ENCODE assay signal across 10 cellular contexts in genomic region chr7:50664461-50664922, GRCh38.
DNase-seq lines count a peak whose midpoint lies in the region; ATAC-seq, FAIRE-seq and TF ChIP-seq lines count a peak whose summit lies in the region.
"Had no signal": no experiment of that assay in that cellular context is flagged by ENCODE, and none has a peak within 500 bp of the region (broad histone marks: within the 10 kb centered on the region; RNA-seq: fewer than 3 reads in every experiment).

No MANE protein-coding gene starts in this region.

- TF ChIP-seq CTCF in IMR-90 (conservative IDR thresholded peaks at IDR 0.05; ENCODE audit: low read depth, low read length) (no peak), bronchial epithelial cell (IDR thresholded peaks at IDR 0.05; ENCODE audit: insufficient read depth, low read length, severe bottlenecking) (no peak), CD14-positive monocyte (IDR thresholded peaks at IDR 0.05) (no peak), stomach (IDR thresholded peaks at IDR 0.05) (no peak)

- peaks cover 59% of the 10 kb centered on the region for H4K20me1 ChIP-seq in IMR-90 (ENCODE audit: insufficient read depth, low read length)

- H3K4ac ChIP-seq in IMR-90 (ENCODE audit: low read depth, low read length), result no peak overlapping the region

- TF ChIP-seq POLR2A in IMR-90 (IDR thresholded peaks at IDR 0.05; ENCODE audit: low read depth, low read length) (no peak), stomach (IDR thresholded peaks at IDR 0.05) (no peak)

- no peak overlapping the region for H2AFZ ChIP-seq in IMR-90 (replicated peaks; ENCODE audit: low read length, poor library complexity)

- no peak overlapping the region for H3K18ac ChIP-seq in IMR-90 (ENCODE audit: low read depth, low read length)

- H3K4me1 Mint-ChIP-seq in CD14-positive monocyte, result peaks cover 59% of the 10 kb centered on the region

- no peak overlapping the region for H4K8ac ChIP-seq in IMR-90 (ENCODE audit: low read depth in 2 of 2, low read length in 2 of 2)

- H3K4me1 ChIP-seq in IMR-90 (ENCODE audit: control insufficient read depth, insufficient read depth, low read length) (peaks cover 6% of the 10 kb centered on the region), stomach (peaks cover 19 to 82% (median 59%) of the 10 kb centered on the region in 4 donors)

- TF ChIP-seq EP300 in stomach (IDR thresholded peaks at IDR 0.05), result no peak

- H3K27ac ChIP-seq in IMR-90 (ENCODE audit: insufficient read depth, low read length) (no peak overlapping the region), stomach (peak overlapping the region in 1 of 5 donors; percentile 12)
- H3K27ac ChIP-seq: SJSA1 had no signal

- no peaks in the 10 kb centered on the region for H3K27me3 ChIP-seq in IMR-90 (ENCODE audit: control insufficient read depth, insufficient read depth, low read length)
- no peaks in the 10 kb centered on the region for H3K27me3 ChIP-seq in bronchial epithelial cell (ENCODE audit: control insufficient read depth, insufficient read depth, low read length)
- no peaks in the 10 kb centered on the region for H3K27me3 ChIP-seq in stomach
- H3K27me3 ChIP-seq: SJSA1 had no signal

- H2AK5ac ChIP-seq in IMR-90 (ENCODE audit: low read depth, low read length), result no peak overlapping the region; the same call in 1 of the 2 replicates

- DNase-seq in IMR-90, result peak; percentile 54
- peak; percentile 95 for DNase-seq in bronchial epithelial cell (ENCODE audit: low read depth)
- peak; percentile 81 for DNase-seq in urothelium cell line (ENCODE audit: low spot score)
- no peak for DNase-seq in cerebellum (ENCODE audit: low spot score)
- DNase-seq in CD14-positive monocyte (ENCODE audit: low spot score), result no peak
- DNase-seq in stomach, result no peak

- BruUV-seq in IMR-90 (replicated peaks; lab: Mats Ljungman, UMichigan), result no TSS peak

- no peak overlapping the region for H3K56ac ChIP-seq in IMR-90 (ENCODE audit: extremely low read depth, insufficient read depth, low read length)

- H3K4me3 Mint-ChIP-seq in CD14-positive monocyte, result no peak overlapping the region

- H3K9me3 Mint-ChIP-seq in CD14-positive monocyte, result peaks cover 0 to 3% (median 0%) of the 10 kb centered on the region in 7 donors

- ATAC-seq in GM18508 (IDR thresholded peaks at IDR 0.05; ENCODE audit: insufficient read depth, unreplicated experiment) (peak; percentile 53), GM21717 (IDR thresholded peaks at IDR 0.05; ENCODE audit: unreplicated experiment) (peak; percentile 56), IMR-90 (ENCODE audit: low read depth) (peak; percentile 50; the same call in 1 of the 2 replicates)

- H4K91ac ChIP-seq in IMR-90 (ENCODE audit: insufficient read depth, low read depth, low read length), result no peak overlapping the region

- H2BK20ac ChIP-seq in IMR-90 (ENCODE audit: low read depth, low read length), result no peak overlapping the region

- in situ Hi-C loops in IMR-90 (cut with MboI; ENCODE audit: low sequenced_read_pairs), result no loop called here

- H3K27ac Mint-ChIP-seq in CD14-positive monocyte, result peak overlapping the region in 1 of 7 donors; percentile 40

- POLR2A ChIA-PET in IMR-90 (lab: Charles Lee; ENCODE audit: unreplicated experiment), result no interaction called here

- H3K9ac ChIP-seq in IMR-90 (ENCODE audit: low read depth, low read length), result no peak overlapping the region

- H3K9me1 ChIP-seq in IMR-90 (ENCODE audit: insufficient read depth, low read length), result peaks cover 27% of the 10 kb centered on the region; the same call in 1 of the 2 replicates

- WGBS in IMR-90 (ENCODE audit: extremely low coverage in 2 of 2, insufficient read length in 1 of 2), 2 experiments, result 89% methylated on average over 5 of the region's 9 CpGs; no CpG with 5 or more reads in 1 of the 2 experiments
- 63 to 87% (median 80%) methylated on average over 7 to 9 of the region's 9 CpGs for WGBS in stomach, 5 donors

- H3K9me3 ChIP-seq in IMR-90 (ENCODE audit: control insufficient read depth, insufficient read depth, low read length) (no peaks in the 10 kb centered on the region), stomach (no peaks in the 10 kb centered on the region)
- H3K9me3 ChIP-seq: SJSA1 had no signal

- H4K5ac ChIP-seq in IMR-90 (ENCODE audit: low read depth, low read length), result no peak overlapping the region

- intact Hi-C loops in IMR-90 (cut with micrococcal nuclease), result no loop called here
- intact Hi-C loops in CD14-positive monocyte (cut with micrococcal nuclease), result no loop called here
- intact Hi-C loops in stomach (cut with DNase I; ENCODE audit: low total_unique reads), result no loop called here

- H3K27me3 Mint-ChIP-seq in CD14-positive monocyte (ENCODE audit: low read depth in 3 of 3), result peaks cover 0 to 3% (median 0%) of the 10 kb centered on the region in 3 donors

- H3K79me1 ChIP-seq in IMR-90 (ENCODE audit: low read depth in 1 of 2, low read length in 2 of 2), result peaks cover 8 to 32% of the 10 kb centered on the region in 2 experiments; a peak in 3 of 4 replicates

- no peak overlapping the region for H2BK120ac ChIP-seq in IMR-90 (ENCODE audit: low read depth, low read length)

- H3K36me3 ChIP-seq in IMR-90 (ENCODE audit: control insufficient read depth, insufficient read depth, low read length) (peaks cover 24% of the 10 kb centered on the region; the same call in 1 of the 2 replicates), bronchial epithelial cell (ENCODE audit: control insufficient read depth, insufficient read depth, low read length) (peaks cover 9% of the 10 kb centered on the region), stomach (peaks cover 0 to 51% (median 25%) of the 10 kb centered on the region in 4 donors)
- H3K36me3 ChIP-seq: SJSA1 had no signal

- no peak overlapping the region for H3K4me3 ChIP-seq in IMR-90 (ENCODE audit: insufficient read depth, low read depth, low read length)
- no peak overlapping the region for H3K4me3 ChIP-seq in bronchial epithelial cell (ENCODE audit: low read depth, low read length)
- H3K4me3 ChIP-seq in stomach, result no peak overlapping the region
- H3K4me3 ChIP-seq: lung, SJSA1 had no signal

- no peak for TF ChIP-seq RAD21 in IMR-90 (IDR thresholded peaks at IDR 0.05; ENCODE audit: low read length)

- no peak overlapping the region for H3K23ac ChIP-seq in IMR-90 (ENCODE audit: low read depth, low read length)

- H2BK15ac ChIP-seq in IMR-90 (ENCODE audit: low read depth, low read length), result no peak overlapping the region

- no peak overlapping the region for H3K14ac ChIP-seq in IMR-90 (replicated peaks; ENCODE audit: low read depth, low read length)

- H3K36me3 Mint-ChIP-seq in CD14-positive monocyte, result peaks cover 7 to 10% of the 10 kb centered on the region in 2 donors

- CTCF ChIA-PET in IMR-90 (lab: Yijun Ruan, JAX), result no interaction called here

- H2BK5ac ChIP-seq in IMR-90 (ENCODE audit: low read depth, low read length, poor library complexity, severe bottlenecking), result no peak overlapping the region

- dilution Hi-C loops in IMR-90 (cut with HindIII; ENCODE audit: low sequenced_read_pairs, unreplicated experiment), result no loop called here

- no peak for FAIRE-seq in bronchial epithelial cell (lab: Jason Lieb, UNC)
- FAIRE-seq in urothelium cell line (lab: Jason Lieb, UNC), result no peak

- H3K4me2 ChIP-seq in IMR-90 (ENCODE audit: low read depth, low read length), result no peak overlapping the region

- peak overlapping the region; percentile 7 for H2AK9ac ChIP-seq in IMR-90 (replicated peaks; ENCODE audit: low read depth, low read length, poor library complexity)

TF ChIP-seq in IMR-90, 13 proteins besides CTCF, POLR2A, EP300 and RAD21:
- 0 out of 2 replicates have a peak, but pooled peaks have one; percentile 38 for TF ChIP-seq FOS (IDR thresholded peaks at IDR 0.05; ENCODE audit: low read depth, low read length)
- TF ChIP-seq BHLHE40 (IDR thresholded peaks at IDR 0.05; ENCODE audit: low read depth, low read length), result no peak

Comparison
In these comparisons a context has a peak if more than half of its experiments do, and no peak if none do; other contexts are left out.
1. DNase-seq: peak in IMR-90 (single experiment), bronchial epithelial cell (single experiment) and urothelium cell line (single experiment); none in cerebellum (single experiment), CD14-positive monocyte (single experiment) and stomach (single experiment).
2. Peak in every context shown above with its lines, with median percentiles within 50 percentile points of each other: ATAC-seq.